In genomic region chr13:35720690-35721554, GRCh38 we compare ENCODE assay signal across 8 cellular contexts.
DNase-seq lines count a peak whose midpoint lies in the region; ATAC-seq, FAIRE-seq and TF ChIP-seq lines count a peak whose summit lies in the region.

No MANE protein-coding gene starts in this region.

- no peak overlapping the region; the same call in 1 of the 2 replicates for H3K18ac ChIP-seq in IMR-90 (ENCODE audit: low read depth, low read length)

- H3K4ac ChIP-seq in IMR-90 (ENCODE audit: low read depth, low read length) = peak overlapping the region; percentile 5; the same call in 1 of the 2 replicates

- H3K4me1 ChIP-seq in IMR-90 (ENCODE audit: control insufficient read depth, insufficient read depth, low read length) (peaks cover 10% of the 10 kb centered on the region), HepG2 (ENCODE audit: insufficient read depth, low read length) (no peaks in the 10 kb centered on the region)

- H3K27ac ChIP-seq in IMR-90 (ENCODE audit: insufficient read depth, low read length) (no peak overlapping the region), SK-N-MC (no peak overlapping the region), HepG2 (ENCODE audit: extremely low read length, insufficient read depth, low read length) (no peak overlapping the region)

- H3K56ac ChIP-seq in IMR-90 (ENCODE audit: extremely low read depth, insufficient read depth, low read length) = no peak overlapping the region

- no peak overlapping the region for H4K5ac ChIP-seq in IMR-90 (ENCODE audit: low read depth, low read length)

- H3K36me3 ChIP-seq in IMR-90 (ENCODE audit: control insufficient read depth, insufficient read depth, low read length) = no peaks in the 10 kb centered on the region
- H3K36me3 ChIP-seq in SK-N-MC (ENCODE audit: insufficient read depth, low read length) = no peaks in the 10 kb centered on the region
- H3K36me3 ChIP-seq in HepG2 (replicated peaks in 1 of 2; ENCODE audit: control insufficient read depth in 1 of 2, insufficient read depth in 2 of 2, low read length in 2 of 2) = no peaks in the 10 kb centered on the region

- no peak overlapping the region for H2BK15ac ChIP-seq in IMR-90 (ENCODE audit: low read depth, low read length)

- TF ChIP-seq CTCF in IMR-90 (conservative IDR thresholded peaks at IDR 0.05; ENCODE audit: low read depth, low read length) = peak; percentile 95
- peak; percentile 90 for TF ChIP-seq CTCF in HepG2 (CRISPR knock-in tag; IDR thresholded peaks at IDR 0.05)

- H2AK9ac ChIP-seq in IMR-90 (replicated peaks; ENCODE audit: low read depth, low read length, poor library complexity) = no peak overlapping the region

- dilution Hi-C loops in IMR-90 (cut with HindIII; ENCODE audit: low sequenced_read_pairs, unreplicated experiment) = no loop called here

- ATAC-seq in GM18498 (IDR thresholded peaks at IDR 0.05; ENCODE audit: unreplicated experiment) = peak; percentile 56
- ATAC-seq in IMR-90 (ENCODE audit: low read depth) = peak; percentile 87
- ATAC-seq in HepG2 = peak; percentile 91
- ATAC-seq in HG03196 (IDR thresholded peaks at IDR 0.05; ENCODE audit: unreplicated experiment) = no peak

- H2BK120ac ChIP-seq in IMR-90 (ENCODE audit: low read depth, low read length) = peak overlapping the region; percentile 70; the same call in 1 of the 2 replicates

- H3K14ac ChIP-seq in IMR-90 (replicated peaks; ENCODE audit: low read depth, low read length) = no peak overlapping the region; the same call in 1 of the 2 replicates

- TF ChIP-seq POLR2A in IMR-90 (IDR thresholded peaks at IDR 0.05; ENCODE audit: low read depth, low read length) (no peak), HepG2 (IDR thresholded peaks at IDR 0.05; ENCODE audit: insufficient read depth in 1 of 2, low read depth in 2 of 2, low read length in 2 of 2) (no peak)

- TF ChIP-seq EP300 in HepG2 (IDR thresholded peaks at IDR 0.05; ENCODE audit: low read depth in 2 of 2, low read length in 2 of 2) (no peak), HepG2 (CRISPR knock-in tag; IDR thresholded peaks at IDR 0.05; ENCODE audit: borderline replicate concordance) (no peak)

- TF ChIP-seq RAD21 in IMR-90 (IDR thresholded peaks at IDR 0.05; ENCODE audit: low read length) = peak; percentile 97
- peak; percentile 79 for TF ChIP-seq RAD21 in HepG2 (CRISPR knock-in tag; IDR thresholded peaks at IDR 0.05)

- H3K79me1 ChIP-seq in IMR-90 (ENCODE audit: low read depth in 1 of 2, low read length in 2 of 2) = no peaks in the 10 kb centered on the region

- H3K9me1 ChIP-seq in IMR-90 (ENCODE audit: insufficient read depth, low read length) = no peaks in the 10 kb centered on the region; the same call in 1 of the 2 replicates

- H3K23ac ChIP-seq in IMR-90 (ENCODE audit: low read depth, low read length) = no peak overlapping the region

- H2AFZ ChIP-seq in IMR-90 (replicated peaks; ENCODE audit: low read length, poor library complexity) = peak overlapping the region; percentile 80
- H2AFZ ChIP-seq in HepG2 (ENCODE audit: low read length) = no peak overlapping the region

- CTCF ChIA-PET in IMR-90 (lab: Yijun Ruan, JAX) (interaction anchor here (0.6 to 0.7 kb wide), 3 partner anchors 68 to 423 kb away, joined by 3 to 7 read pairs (median 3); no protein-coding TSS in a partner anchor), HepG2 (lab: Yijun Ruan, JAX; ENCODE audit: low intra/inter-chr PET ratio, low total read pairs) (interaction anchor here (1.3 to 1.6 kb wide), 3 partner anchors 90 to 557 kb away, joined by 5 to 13 read pairs (median 6); no protein-coding TSS in a partner anchor)

- H3K9ac ChIP-seq in IMR-90 (ENCODE audit: low read depth, low read length) (no peak overlapping the region), SK-N-MC (ENCODE audit: insufficient read length) (no peak overlapping the region), HepG2 (ENCODE audit: insufficient read depth, low read depth, low read length) (no peak overlapping the region)

- H3K4me2 ChIP-seq in IMR-90 (ENCODE audit: low read depth, low read length) (peak overlapping the region; percentile 74), HepG2 (ENCODE audit: low read depth, low read length) (peak overlapping the region; percentile 64)

- DNase-seq in AML-193 (lab: John Stamatoyannopoulos, UW) = peak; percentile 8 to 14
- peak; percentile 46 for DNase-seq in IMR-90
- DNase-seq in SK-N-MC (ENCODE audit: low read depth, low spot score) = peak; percentile 1
- DNase-seq in cerebellum (ENCODE audit: low spot score) = peak; percentile 74
- peak; percentile 31 for DNase-seq in HepG2 (ENCODE audit: low spot score)
- DNase-seq in stimulated activated CD8-positive, alpha-beta memory T cell treated with anti-CD3 and anti-CD28 coated beads, Interleukin-4, amount 100 ng/mL, for 24 hours (ENCODE audit: low read depth) = peak; percentile 4

- in situ Hi-C loops in IMR-90 (cut with MboI; ENCODE audit: low sequenced_read_pairs) (loop anchor here (10.0 kb wide), 1 partner anchor 234 kb away; no protein-coding TSS in a partner anchor), HepG2 (cut with HindIII; ENCODE audit: extremely low pct_ligation_motif_present, low pct_unique_long_range_greater_than_20kb) (loop anchor here (25.0 kb wide), 1 partner anchor 509 kb away; no protein-coding TSS in a partner anchor)

- H2AK5ac ChIP-seq in IMR-90 (ENCODE audit: low read depth, low read length) = no peak overlapping the region

- H3K4me3 ChIP-seq in IMR-90 (ENCODE audit: insufficient read depth, low read depth, low read length) = no peak overlapping the region; the same call in 1 of the 2 replicates
- H3K4me3 ChIP-seq in SK-N-MC = peak overlapping the region; percentile 54
- H3K4me3 ChIP-seq in HepG2 (replicated peaks in 1 of 3; ENCODE audit: insufficient read depth in 1 of 3, low read depth in 2 of 3, low read length in 3 of 3) = peak overlapping the region in 1 of 3 experiments; percentile 30; a peak in 1 of 6 replicates

- intact Hi-C loops in IMR-90 (cut with micrococcal nuclease) (loop anchor here (1.0 to 10.0 kb wide), 6 partner anchors 91 to 557 kb away; partner anchors contain the start of gene MAB21L1), HepG2 (cut with micrococcal nuclease; ENCODE audit: unreplicated experiment) (loop anchor here (1.0 to 2.0 kb wide), 3 partner anchors 91 to 557 kb away; no protein-coding TSS in a partner anchor)

- no TSS peak for BruUV-seq in IMR-90 (replicated peaks; lab: Mats Ljungman, UMichigan)
- BruUV-seq in HepG2 (replicated peaks; lab: Mats Ljungman, UMichigan) = no TSS peak

- no peaks in the 10 kb centered on the region for H3K9me3 ChIP-seq in IMR-90 (ENCODE audit: control insufficient read depth, insufficient read depth, low read length)
- no peaks in the 10 kb centered on the region for H3K9me3 ChIP-seq in SK-N-MC (ENCODE audit: low read depth, low read length)
- no peaks in the 10 kb centered on the region for H3K9me3 ChIP-seq in HepG2 (ENCODE audit: low read length)

- 0 out of 2 replicates have a peak overlapping the region, but pooled peaks have one; percentile 7 for H4K91ac ChIP-seq in IMR-90 (ENCODE audit: insufficient read depth, low read depth, low read length)

- H3K79me2 ChIP-seq in HepG2 (ENCODE audit: insufficient read depth, low read length) = no peaks in the 10 kb centered on the region

- FAIRE-seq in HepG2 (lab: Jason Lieb, UNC) = peak; percentile 4

- H2BK20ac ChIP-seq in IMR-90 (ENCODE audit: low read depth, low read length) = peak overlapping the region; percentile 50; the same call in 1 of the 2 replicates

- no peak overlapping the region for H2BK5ac ChIP-seq in IMR-90 (ENCODE audit: low read depth, low read length, poor library complexity, severe bottlenecking)

- peak overlapping the region in 1 of 2 experiments; percentile 41; a peak in 1 of 4 replicates for H4K8ac ChIP-seq in IMR-90 (ENCODE audit: low read depth in 2 of 2, low read length in 2 of 2)

- POLR2A ChIA-PET in IMR-90 (lab: Charles Lee; ENCODE audit: unreplicated experiment) (no interaction called here), HepG2 (lab: Yijun Ruan, JAX) (no interaction called here)

- H4K20me1 ChIP-seq in IMR-90 (ENCODE audit: insufficient read depth, low read length) = no peaks in the 10 kb centered on the region
- H4K20me1 ChIP-seq in HepG2 (ENCODE audit: insufficient read depth, low read length) = no peaks in the 10 kb centered on the region

- WGBS in IMR-90 (ENCODE audit: extremely low coverage in 2 of 2, insufficient read length in 1 of 2), 2 experiments = 33% methylated on average over 5 of the region's 21 CpGs; no CpG with 5 or more reads in 1 of the 2 experiments
- WGBS in HepG2 (ENCODE audit: low lambda C conversion rate) = 29% methylated on average over 18 of the region's 21 CpGs

- H3K27me3 ChIP-seq in IMR-90 (ENCODE audit: control insufficient read depth, insufficient read depth, low read length) = no peaks in the 10 kb centered on the region
- H3K27me3 ChIP-seq in HepG2 (ENCODE audit: control insufficient read depth in 1 of 2, insufficient read depth in 2 of 2, low read length in 2 of 2) = peaks cover 0 to 20% of the 10 kb centered on the region in 2 experiments; a peak in 1 of 5 replicates

TF ChIP-seq in IMR-90, 13 proteins besides CTCF, POLR2A, EP300 and RAD21:
- TF ChIP-seq FOS (IDR thresholded peaks at IDR 0.05; ENCODE audit: low read depth, low read length) (no peak), BHLHE40 (IDR thresholded peaks at IDR 0.05; ENCODE audit: low read depth, low read length) (no peak), MAZ (IDR thresholded peaks at IDR 0.05; ENCODE audit: borderline replicate concordance, low read depth, low read length) (peak; percentile 50; the same call in 1 of the 2 replicates), SMC3 (IDR thresholded peaks at IDR 0.05; ENCODE audit: low read depth, low read length) (peak; percentile 88)
TF ChIP-seq in IMR-90: peak in this region for 2.

TF ChIP-seq in HepG2, 621 proteins besides CTCF, POLR2A, EP300 and RAD21 (continues in another document):
- TF ChIP-seq ELF1 (CRISPR knock-in tag; IDR thresholded peaks at IDR 0.05) (peak; percentile 21; the same call in 1 of the 2 replicates), ZBTB7B (CRISPR knock-in tag; IDR thresholded peaks at IDR 0.05) (0 out of 2 replicates have a peak, but pooled peaks have one; percentile 27), GABPB1 (CRISPR knock-in tag; IDR thresholded peaks at IDR 0.05) (peak; percentile 52), SMC3 (IDR thresholded peaks at IDR 0.05; ENCODE audit: low read length) (peak; percentile 41; the same call in 1 of the 2 replicates), ZBTB14 (CRISPR knock-in tag; IDR thresholded peaks at IDR 0.05) (no peak), SALL1 (CRISPR knock-in tag; IDR thresholded peaks at IDR 0.05) (peak; percentile 17; the same call in 1 of the 2 replicates), STAG1 (CRISPR knock-in tag; IDR thresholded peaks at IDR 0.05) (peak; percentile 89), ZNF296 (CRISPR knock-in tag; conservative IDR thresholded peaks at IDR 0.05) (no peak)

Comparison
In these comparisons a context has a peak if more than half of its experiments do, and no peak if none do; other contexts are left out.
1. DNase-seq: peak in every context shown above with its lines; median percentile 74 in cerebellum; 46 in IMR-90; 31 in HepG2; 11 in AML-193; 4 in stimulated activated CD8-positive, alpha-beta memory T cell treated with anti-CD3 and anti-CD28 coated beads, Interleukin-4, amount 100 ng/mL, for 24 hours; 1 in SK-N-MC.